Comparison of ENCODE assay signal across 1 cellular context in genomic region chr2:9423100-9423921, GRCh38.
TF ChIP-seq lines count a peak whose summit lies in the region.

CPSF3 (plus strand) TSS chr2:9423654; CDS start chr2:9423774, 120 bp downstream.
A gene with protein sequence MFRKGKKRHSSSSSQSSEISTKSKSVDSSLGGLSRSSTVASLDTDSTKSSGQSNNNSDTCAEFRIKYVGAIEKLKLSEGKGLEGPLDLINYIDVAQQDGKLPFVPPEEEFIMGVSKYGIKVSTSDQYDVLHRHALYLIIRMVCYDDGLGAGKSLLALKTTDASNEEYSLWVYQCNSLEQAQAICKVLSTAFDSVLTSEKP (minus strand): TSS chr2:9423528. CDS start chr2:9418697, 4,831 bp downstream.

TF ChIP-seq in K562, 482 proteins besides CTCF, POLR2A, EP300 and RAD21 (continued from another document and continues in another):
- TF ChIP-seq ZBTB40 (IDR thresholded peaks at IDR 0.05): peak; percentile 95
- no peak for TF ChIP-seq ZBTB40 (CRISPR knock-in tag; IDR thresholded peaks at IDR 0.05)
- no peak for TF ChIP-seq ZFP36 (IDR thresholded peaks at IDR 0.05; ENCODE audit: low read depth, low read length, partially characterized antibody)
- no peak for TF ChIP-seq PKNOX1 (IDR thresholded peaks at IDR 0.05)
- TF ChIP-seq, protein P1, sequence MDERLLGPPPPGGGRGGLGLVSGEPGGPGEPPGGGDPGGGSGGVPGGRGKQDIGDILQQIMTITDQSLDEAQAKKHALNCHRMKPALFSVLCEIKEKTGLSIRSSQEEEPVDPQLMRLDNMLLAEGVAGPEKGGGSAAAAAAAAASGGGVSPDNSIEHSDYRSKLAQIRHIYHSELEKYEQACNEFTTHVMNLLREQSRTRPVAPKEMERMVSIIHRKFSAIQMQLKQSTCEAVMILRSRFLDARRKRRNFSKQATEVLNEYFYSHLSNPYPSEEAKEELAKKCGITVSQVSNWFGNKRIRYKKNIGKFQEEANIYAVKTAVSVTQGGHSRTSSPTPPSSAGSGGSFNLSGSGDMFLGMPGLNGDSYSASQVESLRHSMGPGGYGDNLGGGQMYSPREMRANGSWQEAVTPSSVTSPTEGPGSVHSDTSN (CRISPR knock-in tag; IDR thresholded peaks at IDR 0.05; ENCODE audit: low read depth): no peak
- TF ChIP-seq, protein P1 (tag; conservative IDR thresholded peaks at IDR 0.05; ENCODE audit: low read depth): no peak
- no peak; the same call in 1 of the 2 replicates for TF ChIP-seq CAMTA2 (CRISPR knock-in tag; conservative IDR thresholded peaks at IDR 0.05)
- no peak for TF ChIP-seq MAFG (tag; conservative IDR thresholded peaks at IDR 0.05)
- TF ChIP-seq ZNF707 (CRISPR knock-in tag; conservative IDR thresholded peaks at IDR 0.05): no peak
- TF ChIP-seq TAF15 (IDR thresholded peaks at IDR 0.05; ENCODE audit: low read depth, low read length): no peak
- peak; percentile 54 for TF ChIP-seq SAP30 (IDR thresholded peaks at IDR 0.05; ENCODE audit: borderline replicate concordance, insufficient read depth, low read depth, low read length, poor library complexity, severe bottlenecking)
- TF ChIP-seq PCBP2 (IDR thresholded peaks at IDR 0.05; ENCODE audit: low read depth, low read length, poor library complexity, severe bottlenecking): no peak
- TF ChIP-seq MAZ (CRISPR knock-in tag; conservative IDR thresholded peaks at IDR 0.05 in 1 of 2, IDR thresholded peaks at IDR 0.05 in 1 of 2): peak; percentile 94 to 99
- no peak for TF ChIP-seq SMARCB1 (IDR thresholded peaks at IDR 0.05; ENCODE audit: insufficient read length, low read depth)
- no peak for TF ChIP-seq RBM17 (IDR thresholded peaks at IDR 0.05; ENCODE audit: borderline replicate concordance, low read depth, low read length)
- peak; percentile 78 for TF ChIP-seq SMAD4 (CRISPR knock-in tag; conservative IDR thresholded peaks at IDR 0.05)
- TF ChIP-seq STAT5B (CRISPR knock-in tag; IDR thresholded peaks at IDR 0.05): no peak
- peak; percentile 85; the same call in 1 of the 2 replicates for TF ChIP-seq MTA3 (IDR thresholded peaks at IDR 0.05; ENCODE audit: borderline replicate concordance)
- peak; percentile 92 for TF ChIP-seq SP1 (CRISPR knock-in tag; IDR thresholded peaks at IDR 0.05)
- TF ChIP-seq PYGO2 (tag; IDR thresholded peaks at IDR 0.05): no peak
- TF ChIP-seq LARP7 (IDR thresholded peaks at IDR 0.05): no peak
- no peak for TF ChIP-seq ID3 (CRISPR knock-in tag; IDR thresholded peaks at IDR 0.05)
- TF ChIP-seq ID3 (tag; IDR thresholded peaks at IDR 0.05): peak; percentile 86; the same call in 1 of the 2 replicates
- TF ChIP-seq ETS2 (tag; IDR thresholded peaks at IDR 0.05; ENCODE audit: borderline replicate concordance, poor library complexity, severe bottlenecking): no peak
- no peak for TF ChIP-seq ZKSCAN3 (CRISPR knock-in tag; IDR thresholded peaks at IDR 0.05)
- TF ChIP-seq PCBP1 (IDR thresholded peaks at IDR 0.05; ENCODE audit: low read depth, low read length, poor library complexity, severe bottlenecking): peak; percentile 80
- no peak for TF ChIP-seq HOMEZ (CRISPR knock-in tag; IDR thresholded peaks at IDR 0.05)
- TF ChIP-seq RUNX1 (IDR thresholded peaks at IDR 0.05; ENCODE audit: low read depth): no peak
- TF ChIP-seq NFRKB (IDR thresholded peaks at IDR 0.05; ENCODE audit: low read depth): peak; percentile 56; the same call in 1 of the 2 replicates
- peak; percentile 96 for TF ChIP-seq KAT7 (CRISPR knock-in tag; IDR thresholded peaks at IDR 0.05; ENCODE audit: borderline replicate concordance)
- TF ChIP-seq RBFOX2 (IDR thresholded peaks at IDR 0.05; ENCODE audit: low read depth, low read length): peak; percentile 90
- TF ChIP-seq SIRT6 (IDR thresholded peaks at IDR 0.05; ENCODE audit: low read depth, low read length): no peak
- no peak for TF ChIP-seq MCM2 (IDR thresholded peaks at IDR 0.05; ENCODE audit: low read depth)
- TF ChIP-seq ZNF785 (CRISPR knock-in tag; IDR thresholded peaks at IDR 0.05): no peak
- TF ChIP-seq WHSC1 (IDR thresholded peaks at IDR 0.05; ENCODE audit: low read length): no peak
- no peak for TF ChIP-seq ZNF217 (CRISPR knock-in tag; IDR thresholded peaks at IDR 0.05)
- TF ChIP-seq E2F8 (IDR thresholded peaks at IDR 0.05; ENCODE audit: low read depth, partially characterized antibody): peak; percentile 72
- TF ChIP-seq NFXL1 (CRISPR knock-in tag; IDR thresholded peaks at IDR 0.05): no peak
- TF ChIP-seq, protein P2, sequence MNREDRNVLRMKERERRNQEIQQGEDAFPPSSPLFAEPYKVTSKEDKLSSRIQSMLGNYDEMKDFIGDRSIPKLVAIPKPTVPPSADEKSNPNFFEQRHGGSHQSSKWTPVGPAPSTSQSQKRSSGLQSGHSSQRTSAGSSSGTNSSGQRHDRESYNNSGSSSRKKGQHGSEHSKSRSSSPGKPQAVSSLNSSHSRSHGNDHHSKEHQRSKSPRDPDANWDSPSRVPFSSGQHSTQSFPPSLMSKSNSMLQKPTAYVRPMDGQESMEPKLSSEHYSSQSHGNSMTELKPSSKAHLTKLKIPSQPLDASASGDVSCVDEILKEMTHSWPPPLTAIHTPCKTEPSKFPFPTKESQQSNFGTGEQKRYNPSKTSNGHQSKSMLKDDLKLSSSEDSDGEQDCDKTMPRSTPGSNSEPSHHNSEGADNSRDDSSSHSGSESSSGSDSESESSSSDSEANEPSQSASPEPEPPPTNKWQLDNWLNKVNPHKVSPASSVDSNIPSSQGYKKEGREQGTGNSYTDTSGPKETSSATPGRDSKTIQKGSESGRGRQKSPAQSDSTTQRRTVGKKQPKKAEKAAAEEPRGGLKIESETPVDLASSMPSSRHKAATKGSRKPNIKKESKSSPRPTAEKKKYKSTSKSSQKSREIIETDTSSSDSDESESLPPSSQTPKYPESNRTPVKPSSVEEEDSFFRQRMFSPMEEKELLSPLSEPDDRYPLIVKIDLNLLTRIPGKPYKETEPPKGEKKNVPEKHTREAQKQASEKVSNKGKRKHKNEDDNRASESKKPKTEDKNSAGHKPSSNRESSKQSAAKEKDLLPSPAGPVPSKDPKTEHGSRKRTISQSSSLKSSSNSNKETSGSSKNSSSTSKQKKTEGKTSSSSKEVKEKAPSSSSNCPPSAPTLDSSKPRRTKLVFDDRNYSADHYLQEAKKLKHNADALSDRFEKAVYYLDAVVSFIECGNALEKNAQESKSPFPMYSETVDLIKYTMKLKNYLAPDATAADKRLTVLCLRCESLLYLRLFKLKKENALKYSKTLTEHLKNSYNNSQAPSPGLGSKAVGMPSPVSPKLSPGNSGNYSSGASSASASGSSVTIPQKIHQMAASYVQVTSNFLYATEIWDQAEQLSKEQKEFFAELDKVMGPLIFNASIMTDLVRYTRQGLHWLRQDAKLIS (CRISPR knock-in tag; IDR thresholded peaks at IDR 0.05): peak; percentile 95
- TF ChIP-seq POLR2H (tag; IDR thresholded peaks at IDR 0.05; ENCODE audit: low read depth): no peak; the same call in 1 of the 2 replicates
- TF ChIP-seq DNMT1 (IDR thresholded peaks at IDR 0.05): no peak
